Comparison of ENCODE assay signal across 10 cellular contexts in genomic region chr12:50102648-50103309, GRCh38. TPM values are rescaled to one million over a fixed set of nuclear protein-coding genes. Genes with fewer than 3 reads are reported as not detected.
A peak's percentile ranks its signal among the peaks of the same experiment; 100 is the strongest.
DNase-seq lines count a peak whose midpoint lies in the region; ATAC-seq, FAIRE-seq and TF ChIP-seq lines count a peak whose summit lies in the region.
"Had no signal": no experiment of that assay in that cellular context is flagged by ENCODE, and none has a peak within 500 bp of the region (broad histone marks: within the 10 kb centered on the region; RNA-seq: fewer than 3 reads in every experiment).

No MANE protein-coding gene starts in this region.

- intact Hi-C loops in uterus (cut with DNase I; ENCODE audit: low total_unique reads): loop anchor here (10.0 kb wide), 1 partner anchor 72 kb away; no protein-coding TSS in a partner anchor

- H3K27me3 ChIP-seq in bronchial epithelial cell (ENCODE audit: control insufficient read depth, insufficient read depth, low read length): no peaks in the 10 kb centered on the region
- no peaks in the 10 kb centered on the region for H3K27me3 ChIP-seq in uterus

- H3K27ac ChIP-seq in uterus: no peak overlapping the region

- ATAC-seq in omental fat pad (ENCODE audit: low FRiP score): peak; percentile 41
- ATAC-seq: CD8-positive, alpha-beta T cell had no signal

- TF ChIP-seq POLR2A in uterus (IDR thresholded peaks at IDR 0.05): no peak

- peak; percentile 32 for FAIRE-seq in bronchial epithelial cell (lab: Jason Lieb, UNC)
- FAIRE-seq: H54 had no signal

- in situ Hi-C loops in GM13977 (cut with MboI; ENCODE audit: low pct_unique_long_range_greater_than_20kb, low sequenced_read_pairs, unreplicated experiment): no loop called here

- TF ChIP-seq CTCF in GM13977 (IDR thresholded peaks at IDR 0.05; ENCODE audit: extremely low read depth, insufficient read depth, missing control alignments) (no peak), bronchial epithelial cell (IDR thresholded peaks at IDR 0.05; ENCODE audit: insufficient read depth, low read length, severe bottlenecking) (no peak), omental fat pad (IDR thresholded peaks at IDR 0.05) (no peak), uterus (IDR thresholded peaks at IDR 0.05) (no peak)

- H3K4me1 ChIP-seq in uterus: no peaks in the 10 kb centered on the region

- DNase-seq in GM13977 (ENCODE audit: low spot score) (peak; percentile 51), bronchial epithelial cell (ENCODE audit: low read depth) (no peak), omental fat pad (ENCODE audit: low spot score) (no peak), uterus (no peak), SKM-1 treated with dmso at 0.1 percent for 144 hours (lab: John Stamatoyannopoulos, UW; ENCODE audit: unreplicated experiment) (no peak), NCI-H187 treated with DMSO at 0.1 percent for 48 hours (lab: John Stamatoyannopoulos, UW) (no peak)
- DNase-seq: CD8-positive, alpha-beta T cell; effector CD4-positive, alpha-beta T cell; trophoblast cell had no signal

- H3K9me3 ChIP-seq in uterus: no peaks in the 10 kb centered on the region

- H3K4me3 ChIP-seq in bronchial epithelial cell (ENCODE audit: low read depth, low read length) (no peak overlapping the region), uterus (no peak overlapping the region)

- peaks cover 11% of the 10 kb centered on the region for H3K36me3 ChIP-seq in bronchial epithelial cell (ENCODE audit: control insufficient read depth, insufficient read depth, low read length)
- H3K36me3 ChIP-seq in uterus: no peaks in the 10 kb centered on the region

RNA-seq across cellular contexts. Expression of gene GPD1, which starts 1.0 kb away (rescaled TPM):
- total RNA-seq in bronchial epithelial cell: 0.26 and 0.53 TPM in 2 replicates
- total RNA-seq in omental fat pad: 1,000 to 10,000 TPM in 3 of 4 donors, 100 to 1,000 TPM in 1; 689 to 2,989 (median 2,080) TPM
- total RNA-seq in uterus: not detected

RNA-seq across cellular contexts. Expression of gene COX14, which starts 9.3 kb away (rescaled TPM):
- 47.9 and 52.1 TPM in 2 replicates for total RNA-seq in bronchial epithelial cell
- 100 to 1,000 TPM in 1 of 4 donors, 10 to 100 TPM in 3; 67.3 to 125 (median 88.1) TPM for total RNA-seq in omental fat pad
- 100 to 1,000 TPM in 1 of 4 donors, 10 to 100 TPM in 3; 14.3 to 121 (median 45.4) TPM for total RNA-seq in uterus

RNA-seq across cellular contexts. Expression of gene SMARCD1, which starts 17.6 kb away (rescaled TPM):
- 24.2 and 27.9 TPM in 2 replicates for total RNA-seq in bronchial epithelial cell
- 10 to 100 TPM; 47.7 to 80.8 (median 57.3) TPM for total RNA-seq in omental fat pad
- 10 to 100 TPM in 3 of 4 donors, 1 to 10 TPM in 1; 4.1 to 54.6 (median 39.6) TPM for total RNA-seq in uterus

RNA-seq across cellular contexts. Expression of gene ASIC1, which starts 45.4 kb away (rescaled TPM):
- total RNA-seq in bronchial epithelial cell (1.3 and 1.4 TPM in 2 replicates), omental fat pad (1 to 10 TPM in 3 of 4 donors, under 1 TPM in 1; 0.69 to 3.8 (median 1.4) TPM), uterus (1 to 10 TPM in 2 of 4 donors, not detected in 2; 3.5 to 5.6 TPM)

Comparison
In these comparisons a context has a peak if more than half of its experiments do, and no peak if none do; other contexts are left out.
1. RNA of gene GPD1, which starts 1.0 kb away (total RNA-seq): 689 to 2,989 TPM in omental fat pad; 0.26 to 0.53 TPM in bronchial epithelial cell and not detected in uterus; every median in the first group is over 100 times any median in the second.